ENCODE assay signal across 21 cellular contexts in the genomic region with DNA sequence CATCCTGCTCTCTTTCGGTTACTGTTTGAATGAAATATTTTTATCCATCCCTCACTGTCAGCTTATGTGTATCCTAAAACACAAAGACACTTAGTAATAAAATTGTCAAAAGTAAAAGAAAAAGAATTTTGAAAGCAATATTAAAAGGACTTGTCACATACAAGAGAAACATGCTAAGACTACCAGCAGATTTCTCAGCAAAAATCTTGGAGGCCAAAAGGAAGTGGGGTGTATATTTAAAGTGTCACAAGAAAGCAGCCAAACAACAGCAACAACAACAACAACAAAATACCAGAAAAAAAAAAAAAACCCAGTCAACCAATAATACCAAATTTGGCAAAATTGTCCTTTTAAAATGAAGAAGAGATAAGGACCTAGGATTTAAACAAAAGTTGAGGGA.
"Had no signal": no experiment of that assay in that cellular context is flagged by ENCODE, and none has a peak within 500 bp of the region (broad histone marks: within the 10 kb centered on the region; RNA-seq: fewer than 3 reads in every experiment).

No MANE protein-coding gene starts in this region.

- H3K4me3 ChIP-seq: colonic mucosa, esophagus squamous epithelium, gastroesophageal sphincter, heart left ventricle, hepatocyte, left lung, lower lobe of right lung, mucosa of descending colon had no signal

- DNase-seq: colonic mucosa; cortex of kidney; effector CD8-positive, alpha-beta T cell; effector memory CD8-positive, alpha-beta T cell; endodermal cell; erythroblast; esophagus squamous epithelium; foreskin keratinocyte; heart left ventricle; hypothalamus; immature natural killer cell; left cardiac atrium; left lung; left ventricle myocardium superior; lower lobe of right lung; mesenchymal stem cell; mucosa of descending colon; naive B cell had no signal

- H3K4me1 ChIP-seq: colonic mucosa, esophagus squamous epithelium, foreskin keratinocyte, gastroesophageal sphincter, heart left ventricle, left lung, lower lobe of right lung had no signal

- H3K36me3 ChIP-seq: colonic mucosa, esophagus squamous epithelium, gastroesophageal sphincter, heart left ventricle, left lung, lower lobe of right lung had no signal

- H3K9me3 ChIP-seq: colonic mucosa had no signal

- H3K27ac ChIP-seq: colonic mucosa, epithelial cell of prostate, esophagus squamous epithelium, foreskin keratinocyte, gastroesophageal sphincter, heart left ventricle, hepatocyte, left lung, lower lobe of right lung had no signal
